2 cellular contexts compared by ENCODE assay signal in the genomic region with DNA sequence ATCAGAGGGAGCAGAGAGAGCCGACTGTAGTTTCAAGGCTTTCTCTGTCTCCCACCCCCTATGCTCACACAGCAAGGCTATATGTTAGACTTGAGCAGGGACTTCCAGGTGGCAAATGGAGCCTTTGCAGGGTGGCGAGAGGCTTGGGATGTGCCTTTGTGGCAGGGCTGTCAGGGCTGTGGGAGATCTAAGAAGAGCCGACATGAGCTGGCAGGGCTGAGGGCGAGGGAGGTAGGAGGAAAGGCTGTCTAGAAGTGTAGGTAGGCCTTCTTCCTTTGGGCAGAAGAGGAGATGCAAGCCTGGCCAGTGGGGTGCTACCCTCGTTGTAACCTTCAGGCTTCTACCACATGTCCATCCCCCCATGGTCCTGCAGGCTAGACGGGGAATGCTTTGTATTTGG.
TF ChIP-seq lines count a peak whose summit lies in the region.

No MANE protein-coding gene starts in this region.

TF ChIP-seq in liver, 16 proteins besides CTCF, POLR2A, EP300 and RAD21 (continued from another document):
- TF ChIP-seq REST (IDR thresholded peaks at IDR 0.05) = no peak
- no peak for TF ChIP-seq HNF4G (IDR thresholded peaks at IDR 0.05)
- TF ChIP-seq FOXA2 (IDR thresholded peaks at IDR 0.05) = no peak
- no peak for TF ChIP-seq RXRA (IDR thresholded peaks at IDR 0.05)
- no peak for TF ChIP-seq GABPA (IDR thresholded peaks at IDR 0.05 in 1 of 2, conservative IDR thresholded peaks at IDR 0.05 in 1 of 2)
- no peak for TF ChIP-seq NR2F2 (IDR thresholded peaks at IDR 0.05)

TF ChIP-seq in HepG2, 621 proteins besides CTCF, POLR2A, EP300 and RAD21 (continued from another document):
- TF ChIP-seq, protein P1, sequence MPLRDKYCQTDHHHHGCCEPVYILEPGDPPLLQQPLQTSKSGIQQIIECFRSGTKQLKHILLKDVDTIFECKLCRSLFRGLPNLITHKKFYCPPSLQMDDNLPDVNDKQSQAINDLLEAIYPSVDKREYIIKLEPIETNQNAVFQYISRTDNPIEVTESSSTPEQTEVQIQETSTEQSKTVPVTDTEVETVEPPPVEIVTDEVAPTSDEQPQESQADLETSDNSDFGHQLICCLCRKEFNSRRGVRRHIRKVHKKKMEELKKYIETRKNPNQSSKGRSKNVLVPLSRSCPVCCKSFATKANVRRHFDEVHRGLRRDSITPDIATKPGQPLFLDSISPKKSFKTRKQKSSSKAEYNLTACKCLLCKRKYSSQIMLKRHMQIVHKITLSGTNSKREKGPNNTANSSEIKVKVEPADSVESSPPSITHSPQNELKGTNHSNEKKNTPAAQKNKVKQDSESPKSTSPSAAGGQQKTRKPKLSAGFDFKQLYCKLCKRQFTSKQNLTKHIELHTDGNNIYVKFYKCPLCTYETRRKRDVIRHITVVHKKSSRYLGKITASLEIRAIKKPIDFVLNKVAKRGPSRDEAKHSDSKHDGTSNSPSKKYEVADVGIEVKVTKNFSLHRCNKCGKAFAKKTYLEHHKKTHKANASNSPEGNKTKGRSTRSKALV (CRISPR knock-in tag; IDR thresholded peaks at IDR 0.05) = no peak
- no peak for TF ChIP-seq ATF5 (CRISPR knock-in tag; IDR thresholded peaks at IDR 0.05; ENCODE audit: low read depth)
- TF ChIP-seq, protein P2, sequence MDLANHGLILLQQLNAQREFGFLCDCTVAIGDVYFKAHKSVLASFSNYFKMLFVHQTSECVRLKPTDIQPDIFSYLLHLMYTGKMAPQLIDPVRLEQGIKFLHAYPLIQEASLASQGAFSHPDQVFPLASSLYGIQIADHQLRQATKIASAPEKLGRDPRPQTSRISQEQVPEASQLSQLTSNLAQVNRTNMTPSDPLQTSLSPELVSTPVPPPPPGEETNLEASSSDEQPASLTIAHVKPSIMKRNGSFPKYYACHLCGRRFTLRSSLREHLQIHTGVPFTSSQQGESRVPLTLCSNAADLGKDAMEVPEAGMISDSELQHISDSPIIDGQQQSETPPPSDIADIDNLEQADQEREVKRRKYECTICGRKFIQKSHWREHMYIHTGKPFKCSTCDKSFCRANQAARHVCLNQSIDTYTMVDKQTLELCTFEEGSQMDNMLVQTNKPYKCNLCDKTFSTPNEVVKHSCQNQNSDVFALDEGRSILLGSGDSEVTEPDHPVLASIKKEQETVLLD (CRISPR knock-in tag; IDR thresholded peaks at IDR 0.05; ENCODE audit: low read depth) = no peak
- no peak for TF ChIP-seq MAFG (CRISPR knock-in tag; IDR thresholded peaks at IDR 0.05)
- no peak for TF ChIP-seq ZFAT (CRISPR knock-in tag; conservative IDR thresholded peaks at IDR 0.05)
- TF ChIP-seq HNRNPUL1 (IDR thresholded peaks at IDR 0.05; ENCODE audit: low read depth, low read length) = no peak
- no peak for TF ChIP-seq CEBPG (CRISPR knock-in tag; IDR thresholded peaks at IDR 0.05)
- no peak for TF ChIP-seq ISX (CRISPR knock-in tag; conservative IDR thresholded peaks at IDR 0.05)
- TF ChIP-seq ZBTB21 (CRISPR knock-in tag; IDR thresholded peaks at IDR 0.05) = no peak
- no peak for TF ChIP-seq ZBTB43 (CRISPR knock-in tag; conservative IDR thresholded peaks at IDR 0.05)
- TF ChIP-seq, protein P3, sequence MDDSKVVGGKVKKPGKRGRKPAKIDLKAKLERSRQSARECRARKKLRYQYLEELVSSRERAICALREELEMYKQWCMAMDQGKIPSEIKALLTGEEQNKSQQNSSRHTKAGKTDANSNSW (CRISPR knock-in tag; IDR thresholded peaks at IDR 0.05; ENCODE audit: borderline replicate concordance) = no peak
